35 cellular contexts compared by ENCODE assay signal in the genomic region with DNA sequence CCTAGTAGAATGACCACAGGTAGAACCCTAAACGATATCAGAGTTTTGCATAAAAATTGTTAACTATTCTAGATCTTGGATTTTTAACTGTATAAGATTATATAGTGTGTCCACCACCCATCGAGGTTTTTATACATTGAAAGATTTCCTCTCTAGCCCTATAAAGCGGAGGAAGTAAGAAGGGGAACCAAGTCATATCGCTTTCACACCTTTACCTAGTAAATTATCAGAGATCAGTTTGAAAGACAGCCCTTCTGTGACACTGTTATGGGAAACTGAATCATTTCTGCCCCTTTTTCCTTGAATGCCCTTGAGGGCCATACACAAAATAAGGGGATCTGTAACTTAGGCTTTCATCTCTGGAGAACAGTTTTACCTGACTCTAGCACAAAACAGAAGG. TPM values are rescaled to one million over a fixed set of nuclear protein-coding genes. Genes with fewer than 3 reads are reported as not detected.
"Had no signal": no experiment of that assay in that cellular context is flagged by ENCODE, and none has a peak within 500 bp of the region (broad histone marks: within the 10 kb centered on the region; RNA-seq: fewer than 3 reads in every experiment).

No MANE protein-coding gene starts in this region.

- ATAC-seq: activated CD4-positive, alpha-beta T cell treated with anti-CD3 and anti-CD28 coated beads for 36 hours; activated CD4-positive, CD25-positive, alpha-beta regulatory T cell treated with anti-CD3 and anti-CD28 coated beads, Interleukin-2, amount 50 U/mL, for 24 hours; activated CD8-positive, alpha-beta memory T cell treated with anti-CD3 and anti-CD28 coated beads, Interleukin-2, amount 10 ng/mL, durations not matched to agents 7 days and 5 days; activated CD8-positive, alpha-beta T cell treated with anti-CD3 and anti-CD28 coated beads for 36 hours; activated CD8-positive, alpha-beta T cell treated with anti-CD3 and anti-CD28 coated beads, Interleukin-2, amount 10 ng/mL, durations not matched to agents 7 days and 5 days; T-helper 17 cell; WTC11 had no signal

- FAIRE-seq: TTC549 had no signal

- DNase-seq: activated B cell treated with CpG ODN at 0.5 μM for 24 hours; activated CD4-positive, alpha-beta memory T cell treated with anti-CD3 and anti-CD28 coated beads for 36 hours; activated CD4-positive, alpha-beta memory T cell treated with anti-CD3 and anti-CD28 coated beads, Interleukin-2, amount 10 ng/mL, durations not matched to agents 7 days and 5 days; activated CD4-positive, alpha-beta T cell treated with anti-CD3 and anti-CD28 coated beads for 1 hour; activated CD4-positive, alpha-beta T cell treated with anti-CD3 and anti-CD28 coated beads for 36 hours; activated CD4-positive, alpha-beta T cell treated with anti-CD3 and anti-CD28 coated beads for 4 hours; activated CD4-positive, alpha-beta T cell treated with anti-CD3 and anti-CD28 coated beads for 48 hours; activated CD4-positive, alpha-beta T cell treated with anti-CD3 and anti-CD28 coated beads, Interleukin-2, amount 10 ng/mL, durations not matched to agents 24 days and 14 days; activated CD4-positive, alpha-beta T cell treated with anti-CD3 and anti-CD28 coated beads, Interleukin-2, amount 10 ng/mL, durations not matched to agents 7 days and 5 days; activated CD4-positive, alpha-beta T cell treated with anti-CD3 and anti-CD28 coated beads, Interleukin-2, amount 50 U/mL, for 1 hour; activated CD4-positive, alpha-beta T cell treated with anti-CD3 and anti-CD28 coated beads, Interleukin-2, amount 50 U/mL, for 4 hours; activated CD4-positive, alpha-beta T cell treated with anti-CD3 and anti-CD28 coated beads, Interleukin-2, amount 50 U/mL, for 48 hours; activated CD4-positive, CD25-positive, alpha-beta regulatory T cell; activated CD4-positive, CD25-positive, alpha-beta regulatory T cell treated with anti-CD3 and anti-CD28 coated beads, Interleukin-2, amount 50 U/mL, for 72 hours; activated CD8-positive, alpha-beta memory T cell treated with anti-CD3 and anti-CD28 coated beads for 24 hours; activated CD8-positive, alpha-beta memory T cell treated with anti-CD3 and anti-CD28 coated beads, Interleukin-2, amount 10 ng/mL, durations not matched to agents 7 days and 5 days; activated CD8-positive, alpha-beta memory T cell treated with anti-CD3 and anti-CD28 coated beads, Interleukin-2, amount 50 U/mL, for 4 hours; activated CD8-positive, alpha-beta memory T cell treated with anti-CD3 and anti-CD28 coated beads, Interleukin-2, amount 50 U/mL, for 48 hours; activated CD8-positive, alpha-beta T cell treated with anti-CD3 and anti-CD28 coated beads for 36 hours; activated CD8-positive, alpha-beta T cell treated with anti-CD3 and anti-CD28 coated beads, Interleukin-2, amount 10 ng/mL, durations not matched to agents 7 days and 5 days; activated T-cell treated with anti-CD3 and anti-CD28 coated beads for 4 hours; activated T-cell treated with anti-CD3 and anti-CD28 coated beads, Interleukin-2, amount 50 U/mL, for 1 hour; activated T-cell treated with anti-CD3 and anti-CD28 coated beads, Interleukin-2, amount 50 U/mL, for 24 hours; T-helper 17 cell; T-helper 2 cell; T-helper 9 cell; T1000; WERI-Rb-1 had no signal

- H3K27ac ChIP-seq: VCaP, WERI-Rb-1 had no signal

- H3K36me3 ChIP-seq: WERI-Rb-1 had no signal

RNA-seq across cellular contexts. Expression of gene GPR37, which starts 8.3 kb away (rescaled TPM):
- total RNA-seq: activated B cell treated with CpG ODN at 0.5 μM for 24 hours; activated CD4-positive, alpha-beta memory T cell treated with anti-CD3 and anti-CD28 coated beads, Interleukin-2, amount 10 ng/mL, durations not matched to agents 7 days and 5 days; activated CD4-positive, alpha-beta T cell treated with anti-CD3 and anti-CD28 coated beads for 36 hours; activated CD4-positive, alpha-beta T cell treated with anti-CD3 and anti-CD28 coated beads, Interleukin-2, amount 10 ng/mL, durations not matched to agents 24 days and 14 days; activated CD4-positive, alpha-beta T cell treated with anti-CD3 and anti-CD28 coated beads, Interleukin-2, amount 10 ng/mL, durations not matched to agents 7 days and 5 days; activated CD8-positive, alpha-beta memory T cell treated with anti-CD3 and anti-CD28 coated beads for 36 hours; activated CD8-positive, alpha-beta memory T cell treated with anti-CD3 and anti-CD28 coated beads, Interleukin-2, amount 10 ng/mL, durations not matched to agents 7 days and 5 days; activated CD8-positive, alpha-beta T cell treated with anti-CD3 and anti-CD28 coated beads for 36 hours; activated CD8-positive, alpha-beta T cell treated with anti-CD3 and anti-CD28 coated beads, Interleukin-2, amount 10 ng/mL, durations not matched to agents 7 days and 5 days; T-helper 1 cell treated with Interleukin-12 subunit alpha and Interleukin-12 subunit beta and Interleukin-4 antibody, amounts not matched to agents 30 ng/mL and 1 ng/mL, for 36 hours; T-helper 17 cell; T-helper 2 cell treated with Interferon-gamma antibody and Interleukin-4, amounts not matched to agents 100 ng/mL and 5 ng/mL, for 36 hours had no signal
